1 cellular context compared by ENCODE assay signal in genomic region chr7:137948845-137949330, GRCh38.
TF ChIP-seq lines count a peak whose summit lies in the region.

No MANE protein-coding gene starts in this region.

TF ChIP-seq in HepG2, 621 proteins besides CTCF, POLR2A, EP300 and RAD21 (continued from another document and continues in another):
- TF ChIP-seq, protein P1, sequence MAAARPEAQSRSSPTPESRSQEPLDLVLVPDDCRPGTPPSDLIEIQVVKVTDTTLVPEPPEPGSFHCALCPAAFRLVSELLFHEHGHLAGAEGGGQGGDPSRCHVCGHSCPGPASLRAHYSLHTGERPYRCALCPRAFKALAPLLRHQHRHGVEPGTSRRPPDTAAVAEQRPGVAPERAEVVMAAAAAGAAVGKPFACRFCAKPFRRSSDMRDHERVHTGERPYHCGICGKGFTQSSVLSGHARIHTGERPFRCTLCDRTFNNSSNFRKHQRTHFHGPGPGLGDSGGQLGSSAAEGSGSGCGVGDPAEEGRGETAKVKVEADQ (CRISPR knock-in tag; IDR thresholded peaks at IDR 0.05; ENCODE audit: borderline replicate concordance): peak; percentile 79; the same call in 1 of the 2 replicates
- TF ChIP-seq ZNF569 (CRISPR knock-in tag; IDR thresholded peaks at IDR 0.05; ENCODE audit: borderline replicate concordance) (no peak), HOXA3 (CRISPR knock-in tag; IDR thresholded peaks at IDR 0.05) (peak; percentile 67; the same call in 1 of the 2 replicates), ISL2 (CRISPR knock-in tag; IDR thresholded peaks at IDR 0.05) (peak; percentile 67), ZNF207 (IDR thresholded peaks at IDR 0.05; ENCODE audit: borderline replicate concordance) (no peak), FOXJ3 (CRISPR knock-in tag; IDR thresholded peaks at IDR 0.05; ENCODE audit: borderline replicate concordance) (peak; percentile 80), ZNF230 (CRISPR knock-in tag; IDR thresholded peaks at IDR 0.05) (no peak), ZFP37 (CRISPR knock-in tag; IDR thresholded peaks at IDR 0.05; ENCODE audit: borderline replicate concordance) (no peak), FOXO1 (CRISPR knock-in tag; IDR thresholded peaks at IDR 0.05) (peak; percentile 96), ETV6 (CRISPR knock-in tag; conservative IDR thresholded peaks at IDR 0.05) (peak; percentile 43; the same call in 1 of the 2 replicates), MEIS1 (CRISPR knock-in tag; IDR thresholded peaks at IDR 0.05; ENCODE audit: borderline replicate concordance) (no peak), NR2C2 (CRISPR knock-in tag; IDR thresholded peaks at IDR 0.05; ENCODE audit: borderline replicate concordance) (peak; percentile 79), SPEN (CRISPR knock-in tag; IDR thresholded peaks at IDR 0.05; ENCODE audit: low read depth) (peak; percentile 49; the same call in 1 of the 2 replicates), REL (CRISPR knock-in tag; conservative IDR thresholded peaks at IDR 0.05) (no peak), ZNF713 (CRISPR knock-in tag; IDR thresholded peaks at IDR 0.05) (no peak), FOXA1 (IDR thresholded peaks at IDR 0.05) (no peak), FOXA1 (CRISPR knock-in tag; IDR thresholded peaks at IDR 0.05) (peak; percentile 87), ZNF441 (CRISPR knock-in tag; IDR thresholded peaks at IDR 0.05; ENCODE audit: borderline replicate concordance) (no peak), MAF1 (CRISPR knock-in tag; IDR thresholded peaks at IDR 0.05; ENCODE audit: borderline replicate concordance) (no peak), THAP9 (CRISPR knock-in tag; IDR thresholded peaks at IDR 0.05; ENCODE audit: borderline replicate concordance) (no peak), GLI4 (CRISPR knock-in tag; IDR thresholded peaks at IDR 0.05; ENCODE audit: borderline replicate concordance) (no peak), ZNF20 (CRISPR knock-in tag; IDR thresholded peaks at IDR 0.05) (no peak), ZNF704 (CRISPR knock-in tag; IDR thresholded peaks at IDR 0.05; ENCODE audit: borderline replicate concordance) (no peak), IKZF1 (IDR thresholded peaks at IDR 0.05) (no peak), CHD2 (IDR thresholded peaks at IDR 0.05; ENCODE audit: low read depth, low read length) (no peak), ZNF354B (CRISPR knock-in tag; IDR thresholded peaks at IDR 0.05) (no peak), ZNF234 (CRISPR knock-in tag; conservative IDR thresholded peaks at IDR 0.05) (no peak), MIER2 (CRISPR knock-in tag; IDR thresholded peaks at IDR 0.05) (peak; percentile 70)
- TF ChIP-seq, protein P2, sequence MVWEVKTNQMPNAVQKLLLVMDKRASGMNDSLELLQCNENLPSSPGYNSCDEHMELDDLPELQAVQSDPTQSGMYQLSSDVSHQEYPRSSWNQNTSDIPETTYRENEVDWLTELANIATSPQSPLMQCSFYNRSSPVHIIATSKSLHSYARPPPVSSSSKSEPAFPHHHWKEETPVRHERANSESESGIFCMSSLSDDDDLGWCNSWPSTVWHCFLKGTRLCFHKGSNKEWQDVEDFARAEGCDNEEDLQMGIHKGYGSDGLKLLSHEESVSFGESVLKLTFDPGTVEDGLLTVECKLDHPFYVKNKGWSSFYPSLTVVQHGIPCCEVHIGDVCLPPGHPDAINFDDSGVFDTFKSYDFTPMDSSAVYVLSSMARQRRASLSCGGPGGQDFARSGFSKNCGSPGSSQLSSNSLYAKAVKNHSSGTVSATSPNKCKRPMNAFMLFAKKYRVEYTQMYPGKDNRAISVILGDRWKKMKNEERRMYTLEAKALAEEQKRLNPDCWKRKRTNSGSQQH (CRISPR knock-in tag; IDR thresholded peaks at IDR 0.05; ENCODE audit: low read depth): no peak
- TF ChIP-seq, protein P3, sequence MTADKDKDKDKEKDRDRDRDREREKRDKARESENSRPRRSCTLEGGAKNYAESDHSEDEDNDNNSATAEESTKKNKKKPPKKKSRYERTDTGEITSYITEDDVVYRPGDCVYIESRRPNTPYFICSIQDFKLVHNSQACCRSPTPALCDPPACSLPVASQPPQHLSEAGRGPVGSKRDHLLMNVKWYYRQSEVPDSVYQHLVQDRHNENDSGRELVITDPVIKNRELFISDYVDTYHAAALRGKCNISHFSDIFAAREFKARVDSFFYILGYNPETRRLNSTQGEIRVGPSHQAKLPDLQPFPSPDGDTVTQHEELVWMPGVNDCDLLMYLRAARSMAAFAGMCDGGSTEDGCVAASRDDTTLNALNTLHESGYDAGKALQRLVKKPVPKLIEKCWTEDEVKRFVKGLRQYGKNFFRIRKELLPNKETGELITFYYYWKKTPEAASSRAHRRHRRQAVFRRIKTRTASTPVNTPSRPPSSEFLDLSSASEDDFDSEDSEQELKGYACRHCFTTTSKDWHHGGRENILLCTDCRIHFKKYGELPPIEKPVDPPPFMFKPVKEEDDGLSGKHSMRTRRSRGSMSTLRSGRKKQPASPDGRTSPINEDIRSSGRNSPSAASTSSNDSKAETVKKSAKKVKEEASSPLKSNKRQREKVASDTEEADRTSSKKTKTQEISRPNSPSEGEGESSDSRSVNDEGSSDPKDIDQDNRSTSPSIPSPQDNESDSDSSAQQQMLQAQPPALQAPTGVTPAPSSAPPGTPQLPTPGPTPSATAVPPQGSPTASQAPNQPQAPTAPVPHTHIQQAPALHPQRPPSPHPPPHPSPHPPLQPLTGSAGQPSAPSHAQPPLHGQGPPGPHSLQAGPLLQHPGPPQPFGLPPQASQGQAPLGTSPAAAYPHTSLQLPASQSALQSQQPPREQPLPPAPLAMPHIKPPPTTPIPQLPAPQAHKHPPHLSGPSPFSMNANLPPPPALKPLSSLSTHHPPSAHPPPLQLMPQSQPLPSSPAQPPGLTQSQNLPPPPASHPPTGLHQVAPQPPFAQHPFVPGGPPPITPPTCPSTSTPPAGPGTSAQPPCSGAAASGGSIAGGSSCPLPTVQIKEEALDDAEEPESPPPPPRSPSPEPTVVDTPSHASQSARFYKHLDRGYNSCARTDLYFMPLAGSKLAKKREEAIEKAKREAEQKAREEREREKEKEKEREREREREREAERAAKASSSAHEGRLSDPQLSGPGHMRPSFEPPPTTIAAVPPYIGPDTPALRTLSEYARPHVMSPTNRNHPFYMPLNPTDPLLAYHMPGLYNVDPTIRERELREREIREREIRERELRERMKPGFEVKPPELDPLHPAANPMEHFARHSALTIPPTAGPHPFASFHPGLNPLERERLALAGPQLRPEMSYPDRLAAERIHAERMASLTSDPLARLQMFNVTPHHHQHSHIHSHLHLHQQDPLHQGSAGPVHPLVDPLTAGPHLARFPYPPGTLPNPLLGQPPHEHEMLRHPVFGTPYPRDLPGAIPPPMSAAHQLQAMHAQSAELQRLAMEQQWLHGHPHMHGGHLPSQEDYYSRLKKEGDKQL (CRISPR knock-in tag; IDR thresholded peaks at IDR 0.05; ENCODE audit: low read depth): peak; percentile 72
- TF ChIP-seq, protein P4, sequence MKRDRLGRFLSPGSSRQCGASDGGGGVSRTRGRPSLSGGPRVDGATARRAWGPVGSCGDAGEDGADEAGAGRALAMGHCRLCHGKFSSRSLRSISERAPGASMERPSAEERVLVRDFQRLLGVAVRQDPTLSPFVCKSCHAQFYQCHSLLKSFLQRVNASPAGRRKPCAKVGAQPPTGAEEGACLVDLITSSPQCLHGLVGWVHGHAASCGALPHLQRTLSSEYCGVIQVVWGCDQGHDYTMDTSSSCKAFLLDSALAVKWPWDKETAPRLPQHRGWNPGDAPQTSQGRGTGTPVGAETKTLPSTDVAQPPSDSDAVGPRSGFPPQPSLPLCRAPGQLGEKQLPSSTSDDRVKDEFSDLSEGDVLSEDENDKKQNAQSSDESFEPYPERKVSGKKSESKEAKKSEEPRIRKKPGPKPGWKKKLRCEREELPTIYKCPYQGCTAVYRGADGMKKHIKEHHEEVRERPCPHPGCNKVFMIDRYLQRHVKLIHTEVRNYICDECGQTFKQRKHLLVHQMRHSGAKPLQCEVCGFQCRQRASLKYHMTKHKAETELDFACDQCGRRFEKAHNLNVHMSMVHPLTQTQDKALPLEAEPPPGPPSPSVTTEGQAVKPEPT (CRISPR knock-in tag; IDR thresholded peaks at IDR 0.05; ENCODE audit: low read depth): no peak
- TF ChIP-seq, protein P5, sequence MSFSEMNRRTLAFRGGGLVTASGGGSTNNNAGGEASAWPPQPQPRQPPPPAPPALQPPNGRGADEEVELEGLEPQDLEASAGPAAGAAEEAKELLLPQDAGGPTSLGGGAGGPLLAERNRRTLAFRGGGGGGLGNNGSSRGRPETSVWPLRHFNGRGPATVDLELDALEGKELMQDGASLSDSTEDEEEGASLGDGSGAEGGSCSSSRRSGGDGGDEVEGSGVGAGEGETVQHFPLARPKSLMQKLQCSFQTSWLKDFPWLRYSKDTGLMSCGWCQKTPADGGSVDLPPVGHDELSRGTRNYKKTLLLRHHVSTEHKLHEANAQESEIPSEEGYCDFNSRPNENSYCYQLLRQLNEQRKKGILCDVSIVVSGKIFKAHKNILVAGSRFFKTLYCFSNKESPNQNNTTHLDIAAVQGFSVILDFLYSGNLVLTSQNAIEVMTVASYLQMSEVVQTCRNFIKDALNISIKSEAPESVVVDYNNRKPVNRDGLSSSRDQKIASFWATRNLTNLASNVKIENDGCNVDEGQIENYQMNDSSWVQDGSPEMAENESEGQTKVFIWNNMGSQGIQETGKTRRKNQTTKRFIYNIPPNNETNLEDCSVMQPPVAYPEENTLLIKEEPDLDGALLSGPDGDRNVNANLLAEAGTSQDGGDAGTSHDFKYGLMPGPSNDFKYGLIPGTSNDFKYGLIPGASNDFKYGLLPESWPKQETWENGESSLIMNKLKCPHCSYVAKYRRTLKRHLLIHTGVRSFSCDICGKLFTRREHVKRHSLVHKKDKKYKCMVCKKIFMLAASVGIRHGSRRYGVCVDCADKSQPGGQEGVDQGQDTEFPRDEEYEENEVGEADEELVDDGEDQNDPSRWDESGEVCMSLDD (CRISPR knock-in tag; IDR thresholded peaks at IDR 0.05; ENCODE audit: borderline replicate concordance): no peak
- TF ChIP-seq, protein P6, sequence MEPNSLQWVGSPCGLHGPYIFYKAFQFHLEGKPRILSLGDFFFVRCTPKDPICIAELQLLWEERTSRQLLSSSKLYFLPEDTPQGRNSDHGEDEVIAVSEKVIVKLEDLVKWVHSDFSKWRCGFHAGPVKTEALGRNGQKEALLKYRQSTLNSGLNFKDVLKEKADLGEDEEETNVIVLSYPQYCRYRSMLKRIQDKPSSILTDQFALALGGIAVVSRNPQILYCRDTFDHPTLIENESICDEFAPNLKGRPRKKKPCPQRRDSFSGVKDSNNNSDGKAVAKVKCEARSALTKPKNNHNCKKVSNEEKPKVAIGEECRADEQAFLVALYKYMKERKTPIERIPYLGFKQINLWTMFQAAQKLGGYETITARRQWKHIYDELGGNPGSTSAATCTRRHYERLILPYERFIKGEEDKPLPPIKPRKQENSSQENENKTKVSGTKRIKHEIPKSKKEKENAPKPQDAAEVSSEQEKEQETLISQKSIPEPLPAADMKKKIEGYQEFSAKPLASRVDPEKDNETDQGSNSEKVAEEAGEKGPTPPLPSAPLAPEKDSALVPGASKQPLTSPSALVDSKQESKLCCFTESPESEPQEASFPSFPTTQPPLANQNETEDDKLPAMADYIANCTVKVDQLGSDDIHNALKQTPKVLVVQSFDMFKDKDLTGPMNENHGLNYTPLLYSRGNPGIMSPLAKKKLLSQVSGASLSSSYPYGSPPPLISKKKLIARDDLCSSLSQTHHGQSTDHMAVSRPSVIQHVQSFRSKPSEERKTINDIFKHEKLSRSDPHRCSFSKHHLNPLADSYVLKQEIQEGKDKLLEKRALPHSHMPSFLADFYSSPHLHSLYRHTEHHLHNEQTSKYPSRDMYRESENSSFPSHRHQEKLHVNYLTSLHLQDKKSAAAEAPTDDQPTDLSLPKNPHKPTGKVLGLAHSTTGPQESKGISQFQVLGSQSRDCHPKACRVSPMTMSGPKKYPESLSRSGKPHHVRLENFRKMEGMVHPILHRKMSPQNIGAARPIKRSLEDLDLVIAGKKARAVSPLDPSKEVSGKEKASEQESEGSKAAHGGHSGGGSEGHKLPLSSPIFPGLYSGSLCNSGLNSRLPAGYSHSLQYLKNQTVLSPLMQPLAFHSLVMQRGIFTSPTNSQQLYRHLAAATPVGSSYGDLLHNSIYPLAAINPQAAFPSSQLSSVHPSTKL (CRISPR knock-in tag; IDR thresholded peaks at IDR 0.05): peak; percentile 94
- TF ChIP-seq, protein P7, sequence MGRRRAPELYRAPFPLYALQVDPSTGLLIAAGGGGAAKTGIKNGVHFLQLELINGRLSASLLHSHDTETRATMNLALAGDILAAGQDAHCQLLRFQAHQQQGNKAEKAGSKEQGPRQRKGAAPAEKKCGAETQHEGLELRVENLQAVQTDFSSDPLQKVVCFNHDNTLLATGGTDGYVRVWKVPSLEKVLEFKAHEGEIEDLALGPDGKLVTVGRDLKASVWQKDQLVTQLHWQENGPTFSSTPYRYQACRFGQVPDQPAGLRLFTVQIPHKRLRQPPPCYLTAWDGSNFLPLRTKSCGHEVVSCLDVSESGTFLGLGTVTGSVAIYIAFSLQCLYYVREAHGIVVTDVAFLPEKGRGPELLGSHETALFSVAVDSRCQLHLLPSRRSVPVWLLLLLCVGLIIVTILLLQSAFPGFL (CRISPR knock-in tag; IDR thresholded peaks at IDR 0.05): no peak
